ENCODE assay signal across 19 cellular contexts in the genomic region with DNA sequence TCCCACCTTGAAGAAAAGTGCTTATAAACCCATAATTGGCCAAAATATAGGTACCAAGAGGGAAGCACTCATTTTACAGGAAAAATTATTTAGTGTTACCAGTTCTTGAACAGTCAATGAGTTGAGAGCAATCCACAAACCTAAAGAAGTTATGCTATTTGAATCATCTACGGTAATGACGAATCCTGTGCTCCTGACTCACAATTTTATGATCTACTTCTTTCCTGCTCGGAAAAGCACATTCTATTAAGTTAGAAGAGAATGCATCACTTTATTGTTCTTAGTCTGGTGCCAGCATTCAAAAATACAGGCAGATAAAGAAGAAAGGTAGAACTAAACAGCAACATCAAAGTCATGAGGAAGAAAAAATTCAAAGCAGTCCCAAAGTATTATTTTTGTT. TPM values are rescaled to one million over a fixed set of nuclear protein-coding genes. Genes with fewer than 3 reads are reported as not detected.
A peak's percentile ranks its signal among the peaks of the same experiment; 100 is the strongest.
DNase-seq lines count a peak whose midpoint lies in the region; ATAC-seq and TF ChIP-seq lines count a peak whose summit lies in the region.
"Had no signal": no experiment of that assay in that cellular context is flagged by ENCODE, and none has a peak within 500 bp of the region (broad histone marks: within the 10 kb centered on the region; RNA-seq: fewer than 3 reads in every experiment).

No MANE protein-coding gene starts in this region.

- H3K23ac ChIP-seq in mesenchymal stem cell (ENCODE audit: low read length in 2 of 2), result no peak overlapping the region

- H3K14ac ChIP-seq in mesenchymal stem cell (ENCODE audit: low read length in 2 of 2), result no peak overlapping the region

- no peaks in the 10 kb centered on the region for H3K9me3 Mint-ChIP-seq in chondrocyte (ENCODE audit: low read depth)
- H3K9me3 Mint-ChIP-seq: CD4-positive, alpha-beta T cell; GM23338 had no signal

- H3K27me3 ChIP-seq in BJ (ENCODE audit: control insufficient read depth, insufficient read depth, low read length) (no peaks in the 10 kb centered on the region), mesenchymal stem cell (ENCODE audit: control insufficient read depth in 1 of 2, insufficient read depth in 1 of 2, low read length in 2 of 2) (no peaks in the 10 kb centered on the region), right cardiac atrium (ENCODE audit: control insufficient read depth, insufficient read depth) (no peaks in the 10 kb centered on the region)
- H3K27me3 ChIP-seq: Peyer's patch had no signal

- peaks cover 20% of the 10 kb centered on the region for H3K79me1 ChIP-seq in mesenchymal stem cell (replicated peaks; ENCODE audit: low read length, poor library complexity, severe bottlenecking)

- H2BK5ac ChIP-seq in mesenchymal stem cell (ENCODE audit: low read depth, low read length, poor library complexity, severe bottlenecking), result no peak overlapping the region

- H3K27me3 Mint-ChIP-seq in chondrocyte (ENCODE audit: low read depth), result no peaks in the 10 kb centered on the region
- H3K27me3 Mint-ChIP-seq: CD4-positive, alpha-beta T cell had no signal

- H2BK120ac ChIP-seq in mesenchymal stem cell (ENCODE audit: low read depth, low read length), result no peak overlapping the region

- no peaks in the 10 kb centered on the region for H3K36me3 ChIP-seq in BJ (ENCODE audit: control insufficient read depth, insufficient read depth, low read length)
- no peaks in the 10 kb centered on the region for H3K36me3 ChIP-seq in mesenchymal stem cell (ENCODE audit: control insufficient read depth in 1 of 2, insufficient read depth in 2 of 2, low read depth in 1 of 2, low read length in 2 of 2)
- H3K36me3 ChIP-seq: Peyer's patch had no signal

- no peak overlapping the region for H2AFZ ChIP-seq in mesenchymal stem cell (ENCODE audit: low read depth, low read length)
- H2AFZ ChIP-seq: GM23338 had no signal

- H3K4me1 ChIP-seq in mesenchymal stem cell (ENCODE audit: control insufficient read depth, insufficient read depth, low read depth, low read length) (no peaks in the 10 kb centered on the region), right cardiac atrium (ENCODE audit: control insufficient read depth, insufficient read depth, low read length) (no peaks in the 10 kb centered on the region)
- H3K4me1 ChIP-seq: Peyer's patch had no signal

- 64% methylated on average over 3 of the region's 3 CpGs for WGBS in mesenchymal stem cell
- WGBS in right cardiac atrium, result 65% methylated on average over 3 of the region's 3 CpGs

- H3K18ac ChIP-seq in mesenchymal stem cell (ENCODE audit: low read depth in 1 of 2, low read length in 2 of 2), result no peak overlapping the region

- DNase-seq in BJ (ENCODE audit: low read depth), result peak; percentile 28
- peak; percentile 6 for DNase-seq in HPDE6-E6E7 (ENCODE audit: extremely low spot score)
- peak; percentile 58 to 75 for DNase-seq in dermis microvascular lymphatic vessel endothelial cell (ENCODE audit: low read depth in 2 of 2)
- DNase-seq in mesenchymal stem cell, result no peak
- DNase-seq in chondrocyte (ENCODE audit: low spot score), result no peak
- DNase-seq in right cardiac atrium, result no peak
- no peak for DNase-seq in AG08396 (ENCODE audit: low spot score)
- DNase-seq: Calu3; CD4-positive, alpha-beta T cell; GDM1; KG1; MM.1S; NCI-H1105; NCI-H1694 treated with DMSO at 0.1 percent for 48 hours; Peyer's patch; SIG-M5 had no signal

- peaks cover 7% of the 10 kb centered on the region for H3K36me3 Mint-ChIP-seq in chondrocyte (ENCODE audit: low read depth)

- no peak overlapping the region for H4K8ac ChIP-seq in mesenchymal stem cell (ENCODE audit: low read length)

- H3K4me2 ChIP-seq in mesenchymal stem cell (ENCODE audit: low read length, poor library complexity, severe bottlenecking), result no peak overlapping the region
- H3K4me2 ChIP-seq: GM23338 had no signal

- H3K4ac ChIP-seq in mesenchymal stem cell (ENCODE audit: low read depth in 1 of 2, low read length in 2 of 2), result no peak overlapping the region

- CTCF ChIA-PET in BJ (lab: Yijun Ruan, JAX), result interaction anchor here (1.2 kb wide), 1 partner anchor 263 kb away, joined by 3 read pairs; no protein-coding TSS in a partner anchor

- H3K9ac ChIP-seq in mesenchymal stem cell (ENCODE audit: low read length), result peak overlapping the region; percentile 14

- POLR2A ChIA-PET in BJ (lab: Charles Lee), result interaction anchor here (0.6 kb wide), 1 partner anchor 227 kb away, joined by 4 read pairs; no protein-coding TSS in a partner anchor

- no peak overlapping the region for H2BK15ac ChIP-seq in mesenchymal stem cell (ENCODE audit: low read depth, poor library complexity, severe bottlenecking)

- intact Hi-C loops in right cardiac atrium (cut with DNase I), result no loop called here

- H3K4me3 ChIP-seq in BJ (ENCODE audit: low read depth, low read length) (no peak overlapping the region), mesenchymal stem cell (ENCODE audit: insufficient read depth in 1 of 2, low read depth in 1 of 2, low read length in 2 of 2) (no peak overlapping the region), right cardiac atrium (ENCODE audit: low read length) (no peak overlapping the region)
- H3K4me3 ChIP-seq: GM23338, Peyer's patch had no signal

- no peak overlapping the region for H4K91ac ChIP-seq in mesenchymal stem cell (ENCODE audit: low read length)

- H3K27ac Mint-ChIP-seq in chondrocyte (ENCODE audit: unreplicated experiment), result no peak overlapping the region
- H3K27ac Mint-ChIP-seq: CD4-positive, alpha-beta T cell; GM23338 had no signal

- no peaks in the 10 kb centered on the region for H3K9me3 ChIP-seq in mesenchymal stem cell (ENCODE audit: control insufficient read depth, low read length)
- no peaks in the 10 kb centered on the region for H3K9me3 ChIP-seq in right cardiac atrium (ENCODE audit: control insufficient read depth, low read length)
- H3K9me3 ChIP-seq: Peyer's patch had no signal

- H2AK5ac ChIP-seq in mesenchymal stem cell (ENCODE audit: low read length, severe bottlenecking), result no peak overlapping the region

- H2BK12ac ChIP-seq in mesenchymal stem cell (ENCODE audit: low read length in 2 of 2), result no peak overlapping the region

- no peaks in the 10 kb centered on the region for H3K4me1 Mint-ChIP-seq in chondrocyte (ENCODE audit: low read depth)

- no peak for ATAC-seq in right cardiac atrium
- no peak for ATAC-seq in HG03135 (IDR thresholded peaks at IDR 0.05; ENCODE audit: unreplicated experiment)
- ATAC-seq: GM23338 had no signal

- H3K27ac ChIP-seq in mesenchymal stem cell (ENCODE audit: low read length, poor library complexity, severe bottlenecking) (no peak overlapping the region), right cardiac atrium (ENCODE audit: low read length) (no peak overlapping the region)
- H3K27ac ChIP-seq: Peyer's patch had no signal

- no peak for TF ChIP-seq CTCF in BJ (IDR thresholded peaks at IDR 0.05; ENCODE audit: insufficient read depth, low read depth, low read length)
- TF ChIP-seq CTCF in chondrocyte (IDR thresholded peaks at IDR 0.05), result no peak

- H3K4me3 Mint-ChIP-seq in chondrocyte (ENCODE audit: unreplicated experiment), result no peak overlapping the region
- H3K4me3 Mint-ChIP-seq: CD4-positive, alpha-beta T cell; GM23338 had no signal

RNA-seq across cellular contexts. Expression of a gene that starts 33.2 kb away (rescaled TPM):
- 0.04 and 0.09 TPM in 2 replicates for polyA plus RNA-seq in BJ (2011; rRNA removed)
- not detected in 2 replicates for polyA minus RNA-seq in BJ (2011; rRNA and poly(A)+ RNA removed)
- under 0.01 and 0.13 TPM in 2 replicates for total RNA-seq in dermis microvascular lymphatic vessel endothelial cell
- polyA plus RNA-seq in mesenchymal stem cell (2013, experiment 1 of 2), result not detected
- polyA plus RNA-seq in mesenchymal stem cell (2013, experiment 2 of 2), result 0.03 TPM
- total RNA-seq in chondrocyte, result not detected in 3 replicates
- not detected for total RNA-seq in right cardiac atrium
- not detected for polyA plus RNA-seq in right cardiac atrium
- total RNA-seq: A673; Calu3; CD4-positive, alpha-beta T cell; GM23338; Peyer's patch had no signal
- polyA plus RNA-seq: GM23338 had no signal

RNA-seq across cellular contexts. Expression of a gene that starts 37.5 kb away (rescaled TPM):
- polyA plus RNA-seq in BJ (2011; rRNA removed), result 17.6 and 26.3 TPM in 2 replicates
- polyA minus RNA-seq in BJ (2011; rRNA and poly(A)+ RNA removed), result 5.6 and 6.3 TPM in 2 replicates
- total RNA-seq in dermis microvascular lymphatic vessel endothelial cell, result 16.8 and 19.8 TPM in 2 replicates
- 12.1 TPM for polyA plus RNA-seq in mesenchymal stem cell (2013, experiment 1 of 2)
- polyA plus RNA-seq in mesenchymal stem cell (2013, experiment 2 of 2), result 12.1 TPM
- 16.5 to 27.3 TPM (median 26.4 TPM) in 3 replicates for total RNA-seq in chondrocyte
- 10 to 100 TPM; 15.1 to 20.3 (median 16.8) TPM for total RNA-seq in right cardiac atrium
- polyA plus RNA-seq in right cardiac atrium, result 20.0 TPM

Comparison
In these comparisons a context has a peak if more than half of its experiments do, and no peak if none do; other contexts are left out.
1. DNase-seq: peak in BJ (single experiment), HPDE6-E6E7 (single experiment) and dermis microvascular lymphatic vessel endothelial cell (2 of 2); none in mesenchymal stem cell (single experiment), chondrocyte (single experiment), right cardiac atrium (0 of 3) and AG08396 (single experiment).